Comparison of ENCODE assay signal across 21 cellular contexts in genomic region chr6:37373822-37374514, GRCh38. TPM values are rescaled to one million over a fixed set of nuclear protein-coding genes. Genes with fewer than 3 reads are reported as not detected.
DNase-seq lines count a peak whose midpoint lies in the region; ATAC-seq, FAIRE-seq and TF ChIP-seq lines count a peak whose summit lies in the region.
"Had no signal": no experiment of that assay in that cellular context is flagged by ENCODE, and none has a peak within 500 bp of the region (broad histone marks: within the 10 kb centered on the region; RNA-seq: fewer than 3 reads in every experiment).

No MANE protein-coding gene starts in this region.

- H3K9me3 ChIP-seq in neuronal stem cell (replicated peaks in 1 of 2; ENCODE audit: control insufficient read depth in 2 of 2, insufficient read depth in 1 of 2, low read depth in 1 of 2, low read length in 2 of 2) = no peaks in the 10 kb centered on the region
- H3K9me3 ChIP-seq: colonic mucosa, pancreas, sigmoid colon had no signal

- no peak overlapping the region for H3K18ac ChIP-seq in neuronal stem cell (ENCODE audit: low read length)

- no peak for ATAC-seq in GM18858 (IDR thresholded peaks at IDR 0.05; ENCODE audit: unreplicated experiment)
- ATAC-seq: naive thymus-derived CD4-positive, alpha-beta T cell; pancreas; stimulated activated memory B cell treated with anti-CD40 and anti-IgM and Interleukin-4, amounts not matched to agents 10 μg/mL and 1 μg/mL and 100 μg/mL, for 72 hours had no signal

- H3K27me3 ChIP-seq in bronchial epithelial cell (ENCODE audit: control insufficient read depth, insufficient read depth, low read length) (no peaks in the 10 kb centered on the region), neuronal stem cell (ENCODE audit: control insufficient read depth in 3 of 3, insufficient read depth in 3 of 3, low read depth in 1 of 3, low read length in 3 of 3) (no peaks in the 10 kb centered on the region)
- H3K27me3 ChIP-seq: colonic mucosa, pancreas, sigmoid colon had no signal

- H3K4ac ChIP-seq in neuronal stem cell (ENCODE audit: low read length) = no peak overlapping the region

- H3K14ac ChIP-seq in neuronal stem cell (ENCODE audit: low read length) = no peak overlapping the region

- H3K9ac ChIP-seq in neuronal stem cell (ENCODE audit: low read depth, low read length, poor library complexity) = no peak overlapping the region

- no peak overlapping the region for H4K91ac ChIP-seq in neuronal stem cell (ENCODE audit: low read depth, low read length, poor library complexity)

- TF ChIP-seq CTCF in bronchial epithelial cell (IDR thresholded peaks at IDR 0.05; ENCODE audit: insufficient read depth, low read length, severe bottlenecking) = no peak

- H4K8ac ChIP-seq in neuronal stem cell (ENCODE audit: low read depth, low read length) = no peak overlapping the region

- no peaks in the 10 kb centered on the region for H3K79me1 ChIP-seq in neuronal stem cell (ENCODE audit: low read depth, low read length)

- no peaks in the 10 kb centered on the region for H3K4me1 ChIP-seq in neuronal stem cell (ENCODE audit: control insufficient read depth in 2 of 2, insufficient read depth in 1 of 2, low read depth in 1 of 2, low read length in 2 of 2)
- H3K4me1 ChIP-seq: colonic mucosa, pancreas had no signal

- peak; percentile 6 for DNase-seq in HT-29 (ENCODE audit: low spot score)
- DNase-seq in NCI-H446 treated with DMSO at 0.1 percent for 48 hours (lab: John Stamatoyannopoulos, UW) = peak; percentile 26
- peak; percentile 65 for DNase-seq in bronchial epithelial cell (ENCODE audit: low read depth)
- peak; percentile 33 for DNase-seq in medulla oblongata (ENCODE audit: extremely low spot score)
- DNase-seq in neuronal stem cell (ENCODE audit: low spot score) = no peak
- no peak for DNase-seq in NCI-H82 (lab: John Stamatoyannopoulos, UW)
- DNase-seq: activated CD4-positive, alpha-beta memory T cell treated with anti-CD3 and anti-CD28 coated beads, Interleukin-2, amount 10 ng/mL, durations not matched to agents 7 days and 5 days; activated naive CD4-positive, alpha-beta T cell treated with anti-CD3 and anti-CD28 coated beads for 36 hours; activated T-cell treated with anti-CD3 and anti-CD28 coated beads, Interleukin-2, amount 50 U/mL, for 1 hour; aorta; colonic mucosa; COR-L47; mesendoderm; naive thymus-derived CD4-positive, alpha-beta T cell; NCI-H146; NCI-H510A treated with DMSO at 0.1 percent for 48 hours; pancreas; sigmoid colon; T-helper 2 cell had no signal

- FAIRE-seq in bronchial epithelial cell (lab: Jason Lieb, UNC) = no peak
- FAIRE-seq: pancreas had no signal

- H3K23ac ChIP-seq in neuronal stem cell (ENCODE audit: low read depth, low read length, poor library complexity) = no peak overlapping the region

- no peak overlapping the region for H2BK12ac ChIP-seq in neuronal stem cell (ENCODE audit: low read length)

- H2BK120ac ChIP-seq in neuronal stem cell (ENCODE audit: low read depth, low read length) = no peak overlapping the region

- no peak overlapping the region for H3K4me3 ChIP-seq in bronchial epithelial cell (ENCODE audit: low read depth, low read length)
- no peak overlapping the region for H3K4me3 ChIP-seq in neuronal stem cell (ENCODE audit: low read length in 2 of 2)
- H3K4me3 ChIP-seq: colonic mucosa, pancreas, sigmoid colon had no signal

- WGBS in neuronal stem cell (ENCODE audit: extremely low coverage in 2 of 2, insufficient read length in 2 of 2, insufficient replicate concordance in 1 of 2), 2 donors = no CpG with 5 or more reads among the region's 2 CpGs

- H2BK15ac ChIP-seq in neuronal stem cell (ENCODE audit: low read length) = no peak overlapping the region

- peaks cover 19% of the 10 kb centered on the region for H3K36me3 ChIP-seq in bronchial epithelial cell (ENCODE audit: control insufficient read depth, insufficient read depth, low read length)
- peaks cover 21 to 97% of the 10 kb centered on the region in 2 donors for H3K36me3 ChIP-seq in neuronal stem cell (replicated peaks in 1 of 2; ENCODE audit: control insufficient read depth in 2 of 2, insufficient read depth in 2 of 2, low read length in 2 of 2)
- H3K36me3 ChIP-seq: colonic mucosa had no signal

- H3K27ac ChIP-seq in neuronal stem cell (replicated peaks; ENCODE audit: low read length) = no peak overlapping the region
- H3K27ac ChIP-seq: colonic mucosa, sigmoid colon had no signal

- no peak overlapping the region for H2BK5ac ChIP-seq in neuronal stem cell (ENCODE audit: low read length)

- H2AK5ac ChIP-seq in neuronal stem cell (ENCODE audit: low read depth, low read length) = no peak overlapping the region

- H3K4me2 ChIP-seq in neuronal stem cell (ENCODE audit: insufficient read depth, low read length, poor library complexity, severe bottlenecking) = no peak overlapping the region

- no peak overlapping the region for H2AFZ ChIP-seq in neuronal stem cell (ENCODE audit: low read length)

RNA-seq across cellular contexts. Expression of gene RNF8, which starts 20.2 kb away (rescaled TPM):
- 10.2 and 11.6 TPM in 2 replicates for total RNA-seq in HT-29 (2014; rRNA removed; shearing (Covaris generic))
- 20.8 and 29.2 TPM in 2 replicates for total RNA-seq in bronchial epithelial cell
- polyA plus RNA-seq in neuronal stem cell (2013, experiment 1 of 2) = 28.2 TPM
- polyA plus RNA-seq in neuronal stem cell (2013, experiment 2 of 2) = 26.7 TPM

RNA-seq across cellular contexts. Expression of gene CMTR1, which starts 59.1 kb away (rescaled TPM):
- total RNA-seq in HT-29 (2014; rRNA removed; shearing (Covaris generic)) = 23.6 and 28.3 TPM in 2 replicates
- total RNA-seq in bronchial epithelial cell = 15.8 and 22.1 TPM in 2 replicates
- 20.1 TPM for polyA plus RNA-seq in neuronal stem cell (2013, experiment 1 of 2)
- 18.2 TPM for polyA plus RNA-seq in neuronal stem cell (2013, experiment 2 of 2)

Comparison
In these comparisons a context has a peak if more than half of its experiments do, and no peak if none do; other contexts are left out.
1. DNase-seq: peak in HT-29 (single experiment), NCI-H446 treated with DMSO at 0.1 percent for 48 hours (single experiment), bronchial epithelial cell (single experiment) and medulla oblongata (single experiment); none in neuronal stem cell (single experiment) and NCI-H82 (single experiment).